ENCODE assay signal across 21 cellular contexts in the genomic region with DNA sequence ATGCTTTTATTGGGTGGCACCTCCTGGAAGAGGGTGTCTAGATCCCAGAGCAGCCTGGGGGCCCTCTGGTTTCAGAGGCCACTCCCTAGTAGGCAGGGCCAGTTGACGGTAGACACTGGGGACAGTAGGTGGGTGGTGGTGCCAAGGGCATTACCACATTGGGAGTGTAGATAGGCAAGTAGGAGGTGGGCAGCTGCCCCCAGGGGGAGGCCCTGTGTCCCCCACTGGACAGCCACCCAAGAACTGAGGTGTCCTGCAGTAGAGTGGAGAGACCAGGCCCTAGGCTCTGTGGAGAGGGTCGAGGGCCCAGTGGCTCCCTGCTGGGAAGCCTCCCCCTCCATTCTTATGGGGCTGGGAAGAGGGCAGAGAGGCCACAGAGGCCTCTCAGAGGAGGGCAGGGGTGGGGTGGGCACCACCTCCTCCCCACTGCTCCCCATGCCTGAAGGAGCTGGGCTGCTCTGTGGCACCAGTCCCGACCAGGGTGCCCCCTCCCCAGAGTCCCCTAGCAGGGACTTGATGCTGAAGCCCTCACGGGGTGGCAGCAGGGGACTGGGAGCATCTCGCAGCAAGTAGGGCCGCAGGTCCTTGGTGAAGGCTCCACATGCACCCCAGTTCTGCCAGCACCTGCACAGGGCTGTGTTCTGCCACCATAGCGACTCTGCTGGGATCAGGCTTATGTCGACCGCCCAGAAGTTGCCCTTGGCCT.
"Had no signal": no experiment of that assay in that cellular context is flagged by ENCODE, and none has a peak within 500 bp of the region (broad histone marks: within the 10 kb centered on the region; RNA-seq: fewer than 3 reads in every experiment).

No MANE protein-coding gene starts in this region.

- H3K36me3 ChIP-seq: esophagus squamous epithelium, left ventricle myocardium inferior, pancreas, thoracic aorta, uterus had no signal

- H3K4me1 ChIP-seq: esophagus squamous epithelium, left ventricle myocardium inferior, pancreas, uterus had no signal

- H3K36me3 Mint-ChIP-seq: activated naive CD8-positive, alpha-beta T cell; brain had no signal

- H3K4me1 Mint-ChIP-seq: neural crest cell had no signal

- FAIRE-seq: pancreas had no signal

- H3K9me3 Mint-ChIP-seq: brain; neural crest cell; stimulated activated naive CD8-positive, alpha-beta T cell treated with anti-CD3 and anti-CD28 coated beads, Interleukin-15, Interleukin-2, amounts not matched to agents 100 ng/mL and 50 ng/mL, for 24 hours; T-helper 2 cell treated with Interferon-gamma antibody and Interleukin-4, amounts not matched to agents 5 μg/mL and 100 μg/mL, for 36 hours had no signal

- H3K27ac Mint-ChIP-seq: activated naive CD8-positive, alpha-beta T cell; brain; stimulated activated naive CD8-positive, alpha-beta T cell treated with anti-CD3 and anti-CD28 coated beads, Interleukin-15, Interleukin-2, amounts not matched to agents 100 ng/mL and 50 ng/mL, for 24 hours; T-helper 2 cell treated with Interferon-gamma antibody and Interleukin-4, amounts not matched to agents 5 μg/mL and 100 μg/mL, for 36 hours had no signal

- H3K27ac ChIP-seq: esophagus squamous epithelium, left ventricle myocardium inferior, pancreas, skin epidermis, thoracic aorta, uterus had no signal

- H3K4me3 ChIP-seq: esophagus squamous epithelium, left ventricle myocardium inferior, pancreas, skin epidermis, thoracic aorta, uterus had no signal

- H3K4me3 Mint-ChIP-seq: activated naive CD8-positive, alpha-beta T cell; brain; neural crest cell; stimulated activated naive CD8-positive, alpha-beta T cell treated with anti-CD3 and anti-CD28 coated beads, Interleukin-15, Interleukin-2, amounts not matched to agents 100 ng/mL and 50 ng/mL, for 24 hours; T-helper 2 cell treated with Interferon-gamma antibody and Interleukin-4, amounts not matched to agents 5 μg/mL and 100 μg/mL, for 36 hours had no signal

- ATAC-seq: pancreas had no signal

- H3K27me3 Mint-ChIP-seq: brain; stimulated activated naive CD8-positive, alpha-beta T cell treated with anti-CD3 and anti-CD28 coated beads, Interleukin-15, Interleukin-2, amounts not matched to agents 100 ng/mL and 50 ng/mL, for 24 hours had no signal

- DNase-seq: activated CD4-positive, alpha-beta T cell treated with anti-CD3 and anti-CD28 coated beads, Interleukin-2, amount 50 U/mL, for 48 hours; activated effector memory CD4-positive, alpha-beta T cell treated with anti-CD3 and anti-CD28 coated beads, Interleukin-2, amount 50 U/mL, for 16 hours; activated T-cell treated with anti-CD3 and anti-CD28 coated beads, Interleukin-2, amount 50 U/mL, for 48 hours; amygdala; central memory CD4-positive, alpha-beta T cell; cortex of kidney; effector CD4-positive, alpha-beta T cell; esophagus squamous epithelium; hypothalamus; left ventricle myocardium inferior; mesenchymal stem cell; stimulated activated CD4-positive, alpha-beta T cell treated with anti-CD3 and anti-CD28 coated beads, Interleukin-4, amount 100 ng/mL, for 24 hours had no signal

- H3K9me3 ChIP-seq: esophagus squamous epithelium, left ventricle myocardium inferior, pancreas, thoracic aorta, uterus had no signal

- H3K27me3 ChIP-seq: esophagus squamous epithelium, pancreas, uterus had no signal
